ENCODE assay signal across 23 cellular contexts in the genomic region with DNA sequence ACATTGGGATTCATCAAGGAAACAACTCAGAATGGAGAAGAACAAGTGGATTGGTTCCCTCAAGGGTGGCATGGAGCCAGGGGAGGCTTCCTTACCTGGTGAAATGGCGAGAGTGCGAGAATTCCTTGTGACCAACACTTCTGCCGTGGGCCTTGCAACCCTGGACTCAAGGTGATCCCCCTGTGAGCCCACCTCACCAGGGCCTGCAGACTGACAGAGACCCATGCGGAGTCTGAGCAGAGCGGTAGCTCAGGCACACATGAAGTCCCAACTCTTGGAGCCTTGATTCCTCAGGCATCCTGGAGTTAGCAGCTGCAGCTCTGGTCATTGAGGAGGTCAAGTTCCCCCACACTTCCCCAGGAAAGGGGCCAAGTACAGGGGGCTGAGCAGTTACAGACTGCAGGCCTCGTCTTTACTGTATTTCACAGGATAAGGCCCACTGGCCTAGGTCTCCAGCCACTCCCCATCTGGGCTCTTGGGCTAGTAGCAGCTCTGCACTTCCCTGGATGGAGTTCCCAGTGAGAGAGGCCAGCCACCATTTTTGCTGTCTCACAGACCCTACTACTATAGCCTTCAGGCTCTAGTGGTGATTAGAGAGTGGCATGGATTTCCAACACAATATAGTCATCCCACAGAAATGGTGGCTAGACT.
"Had no signal": no experiment of that assay in that cellular context is flagged by ENCODE, and none has a peak within 500 bp of the region (broad histone marks: within the 10 kb centered on the region; RNA-seq: fewer than 3 reads in every experiment).

No MANE protein-coding gene starts in this region.

- H3K36me3 ChIP-seq: left lung, neutrophil, right lobe of liver, transverse colon had no signal

- H3K4me3 ChIP-seq: dorsolateral prefrontal cortex, left lung, right lobe of liver, transverse colon had no signal

- H3K9me3 ChIP-seq: left lung, neutrophil, right lobe of liver, transverse colon had no signal

- H3K4me1 ChIP-seq: right lobe of liver, transverse colon had no signal

- ATAC-seq: left lung, natural killer cell had no signal

- H3K27ac Mint-ChIP-seq: natural killer cell, progenitor cell of endocrine pancreas had no signal

- H3K27me3 ChIP-seq: dorsolateral prefrontal cortex, left lung, neutrophil, right lobe of liver, transverse colon had no signal

- FAIRE-seq: frontal cortex, keratinocyte, small intestine had no signal

- H3K4me3 Mint-ChIP-seq: natural killer cell had no signal

- H3K9ac ChIP-seq: parathyroid adenoma had no signal

- H3K4me1 Mint-ChIP-seq: natural killer cell had no signal

- H3K27ac ChIP-seq: dorsolateral prefrontal cortex, left lung, neutrophil, parathyroid adenoma, right lobe of liver, transverse colon had no signal

- H3K27me3 Mint-ChIP-seq: progenitor cell of endocrine pancreas had no signal

- DNase-seq: caudate nucleus; cerebellar nuclear complex; cortex of kidney; dorsolateral prefrontal cortex; effector CD4-positive, alpha-beta T cell; head of caudate nucleus; left lung; mammary epithelial cell; mesendoderm; natural killer cell; small intestine; stimulated activated CD4-positive, alpha-beta T cell treated with anti-CD3 and anti-CD28 coated beads, Interleukin-12 subunit alpha, Interleukin-12 subunit beta, amount 100 ng/mL, for 4 hours; stimulated activated CD4-positive, alpha-beta T cell treated with anti-CD3 and anti-CD28 coated beads, Interleukin-1b, Interleukin-23, amount 100 ng/mL, for 48 hours; stimulated activated CD4-positive, alpha-beta T cell treated with anti-CD3 and anti-CD28 coated beads, Interleukin-4, amount 100 ng/mL, for 1 hour; stimulated activated CD8-positive, alpha-beta memory T cell treated with anti-CD3 and anti-CD28 coated beads, Interleukin-4, amount 100 ng/mL, for 48 hours; stimulated activated naive CD4-positive, alpha-beta T cell treated with Interleukin-2 at 50 U/mL for 16 hours; transverse colon had no signal

- H3K36me3 Mint-ChIP-seq: natural killer cell had no signal

- H3K79me2 ChIP-seq: parathyroid adenoma had no signal
